Comparison of ENCODE assay signal across 21 cellular contexts in genomic region chr12:22360772-22361171, GRCh38. TPM values are rescaled to one million over a fixed set of nuclear protein-coding genes. Genes with fewer than 3 reads are reported as not detected.
DNase-seq lines count a peak whose midpoint lies in the region; ATAC-seq and TF ChIP-seq lines count a peak whose summit lies in the region.
"Had no signal": no experiment of that assay in that cellular context is flagged by ENCODE, and none has a peak within 500 bp of the region (broad histone marks: within the 10 kb centered on the region; RNA-seq: fewer than 3 reads in every experiment).

No MANE protein-coding gene starts in this region.

- no peaks in the 10 kb centered on the region for H3K36me3 Mint-ChIP-seq in natural killer cell

- H3K4me1 Mint-ChIP-seq in natural killer cell, result no peaks in the 10 kb centered on the region
- H3K4me1 Mint-ChIP-seq: CD8-positive, alpha-beta memory T cell had no signal

- H3K9me3 Mint-ChIP-seq in natural killer cell, result no peaks in the 10 kb centered on the region
- H3K9me3 Mint-ChIP-seq: CD8-positive, alpha-beta memory T cell had no signal

- intact Hi-C loops in sciatic nerve (cut with DNase I) (no loop called here), natural killer cell (cut with micrococcal nuclease) (no loop called here)

- H3K27ac Mint-ChIP-seq in natural killer cell, result no peak overlapping the region

- DNase-seq in GDM1 (lab: John Stamatoyannopoulos, UW) (peak; percentile 34), NOMO-1 treated with DMSO at 0.1 percent for 48 hours (lab: John Stamatoyannopoulos, UW; ENCODE audit: unreplicated experiment) (peak; percentile 69), left lobe of liver (ENCODE audit: low spot score) (no peak), sciatic nerve (ENCODE audit: low spot score) (no peak), natural killer cell (no peak)
- DNase-seq in stimulated activated CD4-positive, alpha-beta T cell treated with anti-CD3 and anti-CD28 coated beads, Interleukin-12 subunit alpha, Interleukin-12 subunit beta, amount 100 ng/mL, for 4 hours, result no peak
- DNase-seq: CD8-positive, alpha-beta memory T cell; DMS53; EL; GM23248; KG1; NCI-H1105; NCI-H146; NCI-H2029; NCI-H226; NCI-H510A treated with DMSO at 0.1 percent for 48 hours; NCI-H748 treated with DMSO at 0.1 percent for 48 hours; SW 1271 had no signal

- H3K4me3 Mint-ChIP-seq in natural killer cell, result no peak overlapping the region
- H3K4me3 Mint-ChIP-seq: CD8-positive, alpha-beta memory T cell had no signal

- peak; percentile 46 for ATAC-seq in left lobe of liver
- ATAC-seq in sciatic nerve, result peak; percentile 52
- ATAC-seq in GM21423 (IDR thresholded peaks at IDR 0.05; ENCODE audit: unreplicated experiment), result no peak
- no peak for ATAC-seq in natural killer cell
- ATAC-seq: Right ventricle myocardium inferior had no signal

- no peak for TF ChIP-seq CTCF in natural killer cell (IDR thresholded peaks at IDR 0.05)

- peaks cover 10 to 16% of the 10 kb centered on the region in 2 donors for H3K27me3 Mint-ChIP-seq in natural killer cell (ENCODE audit: low read depth in 2 of 2)
- H3K27me3 Mint-ChIP-seq: CD8-positive, alpha-beta memory T cell had no signal

RNA-seq across cellular contexts. Expression of gene ST8SIA1, which starts 26.3 kb away (rescaled TPM):
- total RNA-seq in left lobe of liver (not detected), sciatic nerve (5.5 TPM), natural killer cell (under 1 TPM in 2 of 3 donors, not detected in 1; 0.60 to 0.79 TPM)
- total RNA-seq: GM23248, SJSA1 had no signal

Comparison
In these comparisons a context has a peak if more than half of its experiments do, and no peak if none do; other contexts are left out.
1. DNase-seq: peak in GDM1 (single experiment) and NOMO-1 treated with DMSO at 0.1 percent for 48 hours (single experiment); none in left lobe of liver (single experiment), sciatic nerve (single experiment), stimulated activated CD4-positive, alpha-beta T cell treated with anti-CD3 and anti-CD28 coated beads, Interleukin-12 subunit alpha, Interleukin-12 subunit beta, amount 100 ng/mL, for 4 hours (single experiment) and natural killer cell (single experiment).
2. ATAC-seq: peak in left lobe of liver (single experiment) and sciatic nerve (single experiment); none in GM21423 (single experiment) and natural killer cell (0 of 3).